8 cellular contexts compared by ENCODE assay signal in the genomic region with DNA sequence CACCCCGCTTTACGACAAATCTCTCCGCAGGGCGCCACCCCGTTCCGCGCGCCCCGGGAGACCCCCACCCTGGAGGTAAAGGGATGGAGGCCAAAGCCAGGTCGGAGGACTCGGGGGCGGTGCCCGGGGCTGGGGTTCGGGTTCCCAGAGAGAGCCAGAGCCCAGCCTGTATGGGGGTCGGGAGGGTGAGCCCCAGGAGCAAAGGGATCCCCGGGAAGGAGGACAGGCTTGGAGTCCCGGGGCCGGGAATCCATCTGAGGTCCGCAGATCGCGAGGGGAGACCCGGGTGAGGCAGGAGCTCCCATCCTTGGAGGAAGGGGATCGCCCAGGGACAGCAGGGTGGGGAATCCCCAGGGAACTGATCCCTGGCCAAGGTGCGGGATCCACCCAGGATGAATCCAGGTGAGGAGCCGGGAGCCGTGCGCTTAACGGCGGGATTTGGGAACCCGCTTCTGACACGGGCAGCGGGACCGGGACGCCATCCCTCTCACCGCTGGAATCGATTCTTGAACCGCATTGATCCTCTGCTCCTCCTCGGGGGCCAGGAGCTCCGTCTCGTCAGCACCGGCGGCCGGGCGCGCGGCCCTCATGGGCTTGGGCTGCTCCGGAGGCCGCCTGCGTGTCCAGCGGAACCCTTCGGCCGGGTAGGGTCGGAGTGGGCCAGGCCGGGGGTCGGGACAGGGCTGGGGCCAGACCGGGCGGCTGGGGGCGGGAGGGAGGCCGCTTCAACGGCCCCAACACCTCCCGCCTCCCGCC. TPM values are rescaled to one million over a fixed set of nuclear protein-coding genes. Genes with fewer than 3 reads are reported as not detected.
A peak's percentile ranks its signal among the peaks of the same experiment; 100 is the strongest.
DNase-seq lines count a peak whose midpoint lies in the region; ATAC-seq and TF ChIP-seq lines count a peak whose summit lies in the region.

A gene with protein sequence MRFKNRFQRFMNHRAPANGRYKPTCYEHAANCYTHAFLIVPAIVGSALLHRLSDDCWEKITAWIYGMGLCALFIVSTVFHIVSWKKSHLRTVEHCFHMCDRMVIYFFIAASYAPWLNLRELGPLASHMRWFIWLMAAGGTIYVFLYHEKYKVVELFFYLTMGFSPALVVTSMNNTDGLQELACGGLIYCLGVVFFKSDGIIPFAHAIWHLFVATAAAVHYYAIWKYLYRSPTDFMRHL (minus strand): TSS at position 657 of the 756 bp plus-strand sequence. CDS start 140 bp downstream, at position 517.

- H3K36me3 ChIP-seq in muscle layer of colon (ENCODE audit: insufficient read depth, low read length) = no peaks in the 10 kb centered on the region

- H3K27ac ChIP-seq in muscle layer of colon (ENCODE audit: low read depth, low read length) = peak within 1 kb of the TSS; percentile 93

- peaks cover 28% of the 10 kb centered on the region for H3K27me3 Mint-ChIP-seq in T-helper 17 cell
- peaks cover 4% of the 10 kb centered on the region for H3K27me3 Mint-ChIP-seq in endothelial cell (ENCODE audit: unreplicated experiment)

- H3K4me1 ChIP-seq in muscle layer of colon (ENCODE audit: insufficient read depth, low read length) = peaks cover 33% of the 10 kb centered on the region

- H3K27ac Mint-ChIP-seq in T-helper 17 cell (peak within 1 kb of the TSS; percentile 91), endothelial cell (ENCODE audit: unreplicated experiment) (peak within 1 kb of the TSS; percentile 81)

- H3K4me3 ChIP-seq in muscle layer of colon (ENCODE audit: low read depth in 1 of 2, low read length in 2 of 2) = peak within 1 kb of the TSS; percentile 94 to 98

- H3K36me3 Mint-ChIP-seq in T-helper 17 cell (ENCODE audit: low read depth) = peaks cover 3% of the 10 kb centered on the region
- peaks cover 3% of the 10 kb centered on the region for H3K36me3 Mint-ChIP-seq in endothelial cell (ENCODE audit: low read depth, unreplicated experiment)

- peak; percentile 53 for DNase-seq in COLO668 (lab: John Stamatoyannopoulos, UW; ENCODE audit: unreplicated experiment)
- DNase-seq in T-helper 17 cell = peak in 1 of 3 donors; percentile 11
- peak; percentile 31 for DNase-seq in endothelial cell (ENCODE audit: low spot score)
- DNase-seq in ureter (ENCODE audit: low spot score) = peak; percentile 53
- DNase-seq in MV-4-11 (lab: John Stamatoyannopoulos, UW) = no peak

- no peaks in the 10 kb centered on the region for H3K9me3 ChIP-seq in T-helper 17 cell (ENCODE audit: control insufficient read depth, low read length, poor library complexity, severe bottlenecking)
- no peaks in the 10 kb centered on the region for H3K9me3 ChIP-seq in muscle layer of colon (ENCODE audit: low read length)

- TF ChIP-seq CTCF in endothelial cell (IDR thresholded peaks at IDR 0.05; ENCODE audit: unreplicated experiment) = no peak

- ATAC-seq in GM19395 (IDR thresholded peaks at IDR 0.05; ENCODE audit: unreplicated experiment) (peak; percentile 41), HG03457 (IDR thresholded peaks at IDR 0.05; ENCODE audit: unreplicated experiment) (peak; percentile 9), T-helper 17 cell (no peak)

- no peaks in the 10 kb centered on the region for H3K9me3 Mint-ChIP-seq in endothelial cell (ENCODE audit: unreplicated experiment)

- H3K4me3 Mint-ChIP-seq in T-helper 17 cell (peak within 1 kb of the TSS; percentile 93), endothelial cell (ENCODE audit: unreplicated experiment) (peak within 1 kb of the TSS; percentile 93)

- H3K4me1 Mint-ChIP-seq in T-helper 17 cell (peaks cover 40% of the 10 kb centered on the region), endothelial cell (ENCODE audit: unreplicated experiment) (peaks cover 20% of the 10 kb centered on the region)

- no peaks in the 10 kb centered on the region for H3K27me3 ChIP-seq in muscle layer of colon (ENCODE audit: control insufficient read depth in 1 of 2, insufficient read depth in 2 of 2, low read length in 2 of 2)

- H3K9ac ChIP-seq in muscle layer of colon (ENCODE audit: low read length) = peak within 1 kb of the TSS; percentile 88

RNA-seq across cellular contexts. Expression of the gene that starts here (rescaled TPM):
- total RNA-seq in T-helper 17 cell (100 to 1,000 TPM in 1 of 2 donors, 10 to 100 TPM in 1; 21.4 to 114 TPM), endothelial cell (ENCODE audit: unreplicated experiment) (48.5 TPM), ureter (8.9 TPM)
